Comparison of ENCODE assay signal across 1 cellular context in the genomic region with DNA sequence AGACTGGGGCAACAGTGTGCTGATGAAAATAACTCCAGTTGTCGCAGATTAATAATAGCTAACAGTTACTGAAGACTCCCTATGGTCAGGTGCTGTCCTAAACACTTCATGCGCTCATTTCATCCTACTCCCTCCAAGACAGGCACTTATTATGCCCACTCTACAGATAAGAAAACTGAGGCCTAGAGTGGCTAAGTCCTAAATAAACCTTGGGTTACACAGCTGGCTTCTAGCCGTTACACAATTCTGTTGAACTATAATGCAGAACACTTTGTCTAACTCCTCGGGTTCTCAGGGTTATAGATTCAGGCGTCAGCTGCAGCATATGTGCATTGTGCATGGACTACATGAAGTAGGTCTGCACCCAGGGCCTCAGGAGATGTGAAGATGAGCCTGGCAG.
TF ChIP-seq lines count a peak whose summit lies in the region.

No MANE protein-coding gene starts in this region.

TF ChIP-seq in K562, 482 proteins besides CTCF, POLR2A, EP300 and RAD21 (continued from another document):
- TF ChIP-seq, protein P1, sequence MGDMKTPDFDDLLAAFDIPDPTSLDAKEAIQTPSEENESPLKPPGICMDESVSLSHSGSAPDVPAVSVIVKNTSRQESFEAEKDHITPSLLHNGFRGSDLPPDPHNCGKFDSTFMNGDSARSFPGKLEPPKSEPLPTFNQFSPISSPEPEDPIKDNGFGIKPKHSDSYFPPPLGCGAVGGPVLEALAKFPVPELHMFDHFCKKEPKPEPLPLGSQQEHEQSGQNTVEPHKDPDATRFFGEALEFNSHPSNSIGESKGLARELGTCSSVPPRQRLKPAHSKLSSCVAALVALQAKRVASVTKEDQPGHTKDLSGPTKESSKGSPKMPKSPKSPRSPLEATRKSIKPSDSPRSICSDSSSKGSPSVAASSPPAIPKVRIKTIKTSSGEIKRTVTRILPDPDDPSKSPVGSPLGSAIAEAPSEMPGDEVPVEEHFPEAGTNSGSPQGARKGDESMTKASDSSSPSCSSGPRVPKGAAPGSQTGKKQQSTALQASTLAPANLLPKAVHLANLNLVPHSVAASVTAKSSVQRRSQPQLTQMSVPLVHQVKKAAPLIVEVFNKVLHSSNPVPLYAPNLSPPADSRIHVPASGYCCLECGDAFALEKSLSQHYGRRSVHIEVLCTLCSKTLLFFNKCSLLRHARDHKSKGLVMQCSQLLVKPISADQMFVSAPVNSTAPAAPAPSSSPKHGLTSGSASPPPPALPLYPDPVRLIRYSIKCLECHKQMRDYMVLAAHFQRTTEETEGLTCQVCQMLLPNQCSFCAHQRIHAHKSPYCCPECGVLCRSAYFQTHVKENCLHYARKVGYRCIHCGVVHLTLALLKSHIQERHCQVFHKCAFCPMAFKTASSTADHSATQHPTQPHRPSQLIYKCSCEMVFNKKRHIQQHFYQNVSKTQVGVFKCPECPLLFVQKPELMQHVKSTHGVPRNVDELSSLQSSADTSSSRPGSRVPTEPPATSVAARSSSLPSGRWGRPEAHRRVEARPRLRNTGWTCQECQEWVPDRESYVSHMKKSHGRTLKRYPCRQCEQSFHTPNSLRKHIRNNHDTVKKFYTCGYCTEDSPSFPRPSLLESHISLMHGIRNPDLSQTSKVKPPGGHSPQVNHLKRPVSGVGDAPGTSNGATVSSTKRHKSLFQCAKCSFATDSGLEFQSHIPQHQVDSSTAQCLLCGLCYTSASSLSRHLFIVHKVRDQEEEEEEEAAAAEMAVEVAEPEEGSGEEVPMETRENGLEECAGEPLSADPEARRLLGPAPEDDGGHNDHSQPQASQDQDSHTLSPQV (IDR thresholded peaks at IDR 0.05): no peak
- TF ChIP-seq, protein P2, sequence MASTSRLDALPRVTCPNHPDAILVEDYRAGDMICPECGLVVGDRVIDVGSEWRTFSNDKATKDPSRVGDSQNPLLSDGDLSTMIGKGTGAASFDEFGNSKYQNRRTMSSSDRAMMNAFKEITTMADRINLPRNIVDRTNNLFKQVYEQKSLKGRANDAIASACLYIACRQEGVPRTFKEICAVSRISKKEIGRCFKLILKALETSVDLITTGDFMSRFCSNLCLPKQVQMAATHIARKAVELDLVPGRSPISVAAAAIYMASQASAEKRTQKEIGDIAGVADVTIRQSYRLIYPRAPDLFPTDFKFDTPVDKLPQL (IDR thresholded peaks at IDR 0.05; ENCODE audit: extremely low read depth, insufficient read length): no peak
- TF ChIP-seq SUPT5H (IDR thresholded peaks at IDR 0.05): no peak
- no peak for TF ChIP-seq CREM (IDR thresholded peaks at IDR 0.05; ENCODE audit: low read depth)
- TF ChIP-seq ZNF75A (CRISPR knock-in tag; IDR thresholded peaks at IDR 0.05): no peak
- TF ChIP-seq GABPB1 (CRISPR knock-in tag; IDR thresholded peaks at IDR 0.05): no peak
- TF ChIP-seq, protein P3, sequence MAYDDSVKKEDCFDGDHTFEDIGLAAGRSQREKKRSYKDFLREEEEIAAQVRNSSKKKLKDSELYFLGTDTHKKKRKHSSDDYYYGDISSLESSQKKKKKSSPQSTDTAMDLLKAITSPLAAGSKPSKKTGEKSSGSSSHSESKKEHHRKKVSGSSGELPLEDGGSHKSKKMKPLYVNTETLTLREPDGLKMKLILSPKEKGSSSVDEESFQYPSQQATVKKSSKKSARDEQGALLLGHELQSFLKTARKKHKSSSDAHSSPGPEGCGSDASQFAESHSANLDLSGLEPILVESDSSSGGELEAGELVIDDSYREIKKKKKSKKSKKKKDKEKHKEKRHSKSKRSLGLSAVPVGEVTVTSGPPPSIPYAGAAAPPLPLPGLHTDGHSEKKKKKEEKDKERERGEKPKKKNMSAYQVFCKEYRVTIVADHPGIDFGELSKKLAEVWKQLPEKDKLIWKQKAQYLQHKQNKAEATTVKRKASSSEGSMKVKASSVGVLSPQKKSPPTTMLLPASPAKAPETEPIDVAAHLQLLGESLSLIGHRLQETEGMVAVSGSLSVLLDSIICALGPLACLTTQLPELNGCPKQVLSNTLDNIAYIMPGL (CRISPR knock-in tag; IDR thresholded peaks at IDR 0.05): no peak
- no peak for TF ChIP-seq SRSF9 (IDR thresholded peaks at IDR 0.05; ENCODE audit: borderline replicate concordance, low read depth, low read length)
- TF ChIP-seq, protein P4, sequence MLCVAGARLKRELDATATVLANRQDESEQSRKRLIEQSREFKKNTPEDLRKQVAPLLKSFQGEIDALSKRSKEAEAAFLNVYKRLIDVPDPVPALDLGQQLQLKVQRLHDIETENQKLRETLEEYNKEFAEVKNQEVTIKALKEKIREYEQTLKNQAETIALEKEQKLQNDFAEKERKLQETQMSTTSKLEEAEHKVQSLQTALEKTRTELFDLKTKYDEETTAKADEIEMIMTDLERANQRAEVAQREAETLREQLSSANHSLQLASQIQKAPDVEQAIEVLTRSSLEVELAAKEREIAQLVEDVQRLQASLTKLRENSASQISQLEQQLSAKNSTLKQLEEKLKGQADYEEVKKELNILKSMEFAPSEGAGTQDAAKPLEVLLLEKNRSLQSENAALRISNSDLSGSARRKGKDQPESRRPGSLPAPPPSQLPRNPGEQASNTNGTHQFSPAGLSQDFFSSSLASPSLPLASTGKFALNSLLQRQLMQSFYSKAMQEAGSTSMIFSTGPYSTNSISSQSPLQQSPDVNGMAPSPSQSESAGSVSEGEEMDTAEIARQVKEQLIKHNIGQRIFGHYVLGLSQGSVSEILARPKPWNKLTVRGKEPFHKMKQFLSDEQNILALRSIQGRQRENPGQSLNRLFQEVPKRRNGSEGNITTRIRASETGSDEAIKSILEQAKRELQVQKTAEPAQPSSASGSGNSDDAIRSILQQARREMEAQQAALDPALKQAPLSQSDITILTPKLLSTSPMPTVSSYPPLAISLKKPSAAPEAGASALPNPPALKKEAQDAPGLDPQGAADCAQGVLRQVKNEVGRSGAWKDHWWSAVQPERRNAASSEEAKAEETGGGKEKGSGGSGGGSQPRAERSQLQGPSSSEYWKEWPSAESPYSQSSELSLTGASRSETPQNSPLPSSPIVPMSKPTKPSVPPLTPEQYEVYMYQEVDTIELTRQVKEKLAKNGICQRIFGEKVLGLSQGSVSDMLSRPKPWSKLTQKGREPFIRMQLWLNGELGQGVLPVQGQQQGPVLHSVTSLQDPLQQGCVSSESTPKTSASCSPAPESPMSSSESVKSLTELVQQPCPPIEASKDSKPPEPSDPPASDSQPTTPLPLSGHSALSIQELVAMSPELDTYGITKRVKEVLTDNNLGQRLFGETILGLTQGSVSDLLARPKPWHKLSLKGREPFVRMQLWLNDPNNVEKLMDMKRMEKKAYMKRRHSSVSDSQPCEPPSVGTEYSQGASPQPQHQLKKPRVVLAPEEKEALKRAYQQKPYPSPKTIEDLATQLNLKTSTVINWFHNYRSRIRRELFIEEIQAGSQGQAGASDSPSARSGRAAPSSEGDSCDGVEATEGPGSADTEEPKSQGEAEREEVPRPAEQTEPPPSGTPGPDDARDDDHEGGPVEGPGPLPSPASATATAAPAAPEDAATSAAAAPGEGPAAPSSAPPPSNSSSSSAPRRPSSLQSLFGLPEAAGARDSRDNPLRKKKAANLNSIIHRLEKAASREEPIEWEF (CRISPR knock-in tag; IDR thresholded peaks at IDR 0.05): no peak
- TF ChIP-seq BCOR (IDR thresholded peaks at IDR 0.05): peak; percentile 48; the same call in 1 of the 2 replicates
- TF ChIP-seq U2AF1 (optimal IDR thresholded peaks at IDR 0.05; ENCODE audit: low read depth, low read length): no peak
- no peak for TF ChIP-seq RBM15 (IDR thresholded peaks at IDR 0.05; ENCODE audit: insufficient read depth, low read length)
- TF ChIP-seq XRCC5 (IDR thresholded peaks at IDR 0.05; ENCODE audit: low read depth, low read length): no peak
- TF ChIP-seq KDM1A (IDR thresholded peaks at IDR 0.05): peak; percentile 20 to 41; a peak in 1 of 4 replicates
- no peak for TF ChIP-seq L3MBTL2 (IDR thresholded peaks at IDR 0.05)
